Comparison of ENCODE assay signal across 9 cellular contexts in the genomic region with DNA sequence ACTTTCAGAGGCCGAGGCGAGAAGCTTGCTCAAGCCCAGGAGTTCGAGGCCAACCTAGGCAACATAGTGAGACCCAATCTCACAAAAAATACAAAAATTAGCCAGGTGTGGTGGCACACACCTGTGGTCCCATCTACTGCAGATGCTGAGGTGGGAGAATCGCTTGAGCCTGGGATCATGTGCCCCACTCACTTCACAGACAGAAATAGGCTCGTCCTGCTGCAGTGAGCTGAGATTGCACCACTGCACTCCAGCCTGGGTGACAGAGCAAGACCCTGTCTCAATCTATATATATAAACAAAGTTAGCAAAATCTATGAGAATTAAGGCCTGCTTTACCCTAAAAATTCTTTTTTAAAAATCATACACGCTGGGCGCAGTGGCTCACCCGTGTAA. TPM values are rescaled to one million over a fixed set of nuclear protein-coding genes. Genes with fewer than 3 reads are reported as not detected.
A peak's percentile ranks its signal among the peaks of the same experiment; 100 is the strongest.
DNase-seq lines count a peak whose midpoint lies in the region; ATAC-seq and TF ChIP-seq lines count a peak whose summit lies in the region.
"Had no signal": no experiment of that assay in that cellular context is flagged by ENCODE, and none has a peak within 500 bp of the region (broad histone marks: within the 10 kb centered on the region; RNA-seq: fewer than 3 reads in every experiment).

No MANE protein-coding gene starts in this region.

- WGBS in right cardiac atrium = 79% methylated on average over 8 of the region's 8 CpGs

- H3K27me3 ChIP-seq in HUES6 (ENCODE audit: control insufficient read depth, insufficient read depth, low read length) = no peaks in the 10 kb centered on the region
- H3K27me3 ChIP-seq in right cardiac atrium (ENCODE audit: control insufficient read depth, insufficient read depth) = no peaks in the 10 kb centered on the region
- H3K27me3 ChIP-seq in MM.1S (replicated peaks; ENCODE audit: insufficient read depth, low read length) = no peaks in the 10 kb centered on the region

- intact Hi-C loops in right cardiac atrium (cut with DNase I) = no loop called here

- peaks cover 34% of the 10 kb centered on the region; the same call in 1 of the 2 replicates for H3K4me1 ChIP-seq in HUES6 (ENCODE audit: control insufficient read depth, insufficient read depth, low read length)
- H3K4me1 ChIP-seq in right cardiac atrium (ENCODE audit: control insufficient read depth, insufficient read depth, low read length) = peaks cover 19% of the 10 kb centered on the region
- peaks cover 6% of the 10 kb centered on the region for H3K4me1 ChIP-seq in MM.1S (ENCODE audit: low read length)

- no peak for TF ChIP-seq CTCF in MM.1S (IDR thresholded peaks at IDR 0.05; ENCODE audit: low read length)
- TF ChIP-seq CTCF in GM13977 (IDR thresholded peaks at IDR 0.05; ENCODE audit: extremely low read depth, insufficient read depth, missing control alignments) = no peak

- no peaks in the 10 kb centered on the region for H3K36me3 ChIP-seq in HUES6 (ENCODE audit: control insufficient read depth, insufficient read depth, low read length)
- H3K36me3 ChIP-seq in MM.1S (replicated peaks; ENCODE audit: insufficient read depth, low read length) = no peaks in the 10 kb centered on the region

- no peaks in the 10 kb centered on the region for H3K27me3 Mint-ChIP-seq in activated naive CD8-positive, alpha-beta T cell treated with anti-CD3 and anti-CD28 coated beads for 36 hours
- no peaks in the 10 kb centered on the region for H3K27me3 Mint-ChIP-seq in stimulated activated memory B cell treated with anti-CD40 and anti-IgM and Interleukin-4, amounts not matched to agents 10 μg/mL and 1 μg/mL and 100 μg/mL, for 72 hours

- no peak overlapping the region for H3K4me3 ChIP-seq in HUES6 (ENCODE audit: low read depth, low read length)
- no peak overlapping the region for H3K4me3 ChIP-seq in right cardiac atrium (ENCODE audit: low read length)
- no peak overlapping the region for H3K4me3 ChIP-seq in MM.1S (ENCODE audit: low read length)

- H3F3A ChIP-seq in MM.1S (ENCODE audit: insufficient read depth, low read length) = 0 out of 2 replicates have a peak, but pooled peaks cover 6% of the 10 kb centered on the region

- DNase-seq in activated naive CD8-positive, alpha-beta T cell treated with anti-CD3 and anti-CD28 coated beads for 36 hours = no peak
- DNase-seq in right cardiac atrium = no peak
- DNase-seq in MM.1S = no peak
- DNase-seq in GM13977 (ENCODE audit: low spot score) = no peak
- DNase-seq in dedifferentiated amniotic fluid mesenchymal stem cell (ENCODE audit: extremely low spot score) = no peak

- H3K4me2 ChIP-seq in MM.1S (ENCODE audit: low read depth, low read length) = no peak overlapping the region

- H3K9me3 ChIP-seq in HUES6 (ENCODE audit: control insufficient read depth, insufficient read depth, low read depth, low read length) (no peaks in the 10 kb centered on the region), right cardiac atrium (ENCODE audit: control insufficient read depth, low read length) (no peaks in the 10 kb centered on the region), MM.1S (replicated peaks; ENCODE audit: insufficient read depth, low read length) (no peaks in the 10 kb centered on the region)

- H3K4me3 Mint-ChIP-seq in activated naive CD8-positive, alpha-beta T cell treated with anti-CD3 and anti-CD28 coated beads for 36 hours = no peak overlapping the region
- no peak overlapping the region for H3K4me3 Mint-ChIP-seq in stimulated activated memory B cell treated with anti-CD40 and anti-IgM and Interleukin-4, amounts not matched to agents 10 μg/mL and 1 μg/mL and 100 μg/mL, for 72 hours

- H3K27ac Mint-ChIP-seq in activated naive CD8-positive, alpha-beta T cell treated with anti-CD3 and anti-CD28 coated beads for 36 hours = peak overlapping the region; percentile 81
- peak overlapping the region; percentile 96 for H3K27ac Mint-ChIP-seq in stimulated activated memory B cell treated with anti-CD40 and anti-IgM and Interleukin-4, amounts not matched to agents 10 μg/mL and 1 μg/mL and 100 μg/mL, for 72 hours

- peaks cover 18% of the 10 kb centered on the region for H3K4me1 Mint-ChIP-seq in activated naive CD8-positive, alpha-beta T cell treated with anti-CD3 and anti-CD28 coated beads for 36 hours
- H3K4me1 Mint-ChIP-seq in stimulated activated memory B cell treated with anti-CD40 and anti-IgM and Interleukin-4, amounts not matched to agents 10 μg/mL and 1 μg/mL and 100 μg/mL, for 72 hours = peaks cover 26% of the 10 kb centered on the region

- in situ Hi-C loops in GM13977 (cut with MboI; ENCODE audit: low pct_unique_long_range_greater_than_20kb, low sequenced_read_pairs, unreplicated experiment) = no loop called here

- peak overlapping the region; percentile 16; the same call in 1 of the 2 replicates for H3K27ac ChIP-seq in HUES6 (ENCODE audit: low read depth, low read length)
- peak overlapping the region; percentile 100 for H3K27ac ChIP-seq in right cardiac atrium (ENCODE audit: low read length)
- no peak overlapping the region for H3K27ac ChIP-seq in MM.1S (ENCODE audit: low read length)

- ATAC-seq in right cardiac atrium (no peak), GM21529 (IDR thresholded peaks at IDR 0.05; ENCODE audit: unreplicated experiment) (no peak)
- no peak for ATAC-seq in stimulated activated memory B cell treated with anti-CD40 and anti-IgM and Interleukin-4, amounts not matched to agents 10 μg/mL and 1 μg/mL and 100 μg/mL, for 72 hours

- H3K36me3 Mint-ChIP-seq in activated naive CD8-positive, alpha-beta T cell treated with anti-CD3 and anti-CD28 coated beads for 36 hours = no peaks in the 10 kb centered on the region
- no peaks in the 10 kb centered on the region for H3K36me3 Mint-ChIP-seq in stimulated activated memory B cell treated with anti-CD40 and anti-IgM and Interleukin-4, amounts not matched to agents 10 μg/mL and 1 μg/mL and 100 μg/mL, for 72 hours

- H3K9me2 ChIP-seq in MM.1S (replicated peaks; ENCODE audit: insufficient read depth, low read length) = no peaks in the 10 kb centered on the region

- H3K9me3 Mint-ChIP-seq in activated naive CD8-positive, alpha-beta T cell treated with anti-CD3 and anti-CD28 coated beads for 36 hours = no peaks in the 10 kb centered on the region
- H3K9me3 Mint-ChIP-seq in stimulated activated memory B cell treated with anti-CD40 and anti-IgM and Interleukin-4, amounts not matched to agents 10 μg/mL and 1 μg/mL and 100 μg/mL, for 72 hours = no peaks in the 10 kb centered on the region

- no peak overlapping the region for H2AFZ ChIP-seq in MM.1S (ENCODE audit: low read length)

- H4K20me1 ChIP-seq in MM.1S (ENCODE audit: insufficient read depth, low read length) = no peaks in the 10 kb centered on the region

- no peaks in the 10 kb centered on the region for H3K79me2 ChIP-seq in MM.1S (ENCODE audit: low read length)

- H3K9ac ChIP-seq in HUES6 (ENCODE audit: low read length) (peak overlapping the region; percentile 39), MM.1S (ENCODE audit: low read length) (no peak overlapping the region)

RNA-seq across cellular contexts. Expression of a gene that starts 50.8 kb away (rescaled TPM):
- not detected for total RNA-seq in activated naive CD8-positive, alpha-beta T cell treated with anti-CD3 and anti-CD28 coated beads for 36 hours
- not detected for total RNA-seq in right cardiac atrium
- polyA plus RNA-seq in right cardiac atrium = not detected
- total RNA-seq: left lobe of liver had no signal
